In the genomic region with DNA sequence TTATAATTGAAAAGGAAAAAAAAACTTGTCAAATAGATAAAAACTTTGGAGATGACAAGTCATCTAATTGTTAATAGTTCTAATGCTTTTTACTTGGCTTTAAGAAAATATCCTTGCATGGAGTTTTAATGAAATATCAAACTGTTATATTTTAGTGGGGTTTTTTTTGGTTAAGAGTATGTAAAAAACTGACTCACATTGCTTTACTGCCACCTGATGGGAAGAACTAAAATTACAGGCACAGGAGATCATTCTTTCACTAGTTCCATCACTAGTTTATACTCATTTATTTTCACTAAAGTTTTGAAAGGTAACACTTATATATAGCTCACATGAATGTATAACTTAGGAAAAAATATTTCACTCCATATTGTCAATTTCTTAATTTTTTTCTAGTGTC, we compare ENCODE assay signal across 13 cellular contexts.
DNase-seq lines count a peak whose midpoint lies in the region; ATAC-seq and TF ChIP-seq lines count a peak whose summit lies in the region.
"Had no signal": no experiment of that assay in that cellular context is flagged by ENCODE, and none has a peak within 500 bp of the region (broad histone marks: within the 10 kb centered on the region; RNA-seq: fewer than 3 reads in every experiment).

No MANE protein-coding gene starts in this region.

- H3K9me3 ChIP-seq in A673 (ENCODE audit: low read depth, low read length, poor library complexity, severe bottlenecking): no peaks in the 10 kb centered on the region
- H3K9me3 ChIP-seq: MG63, Peyer's patch had no signal

- DNase-seq in A673 (ENCODE audit: low spot score) (peak; percentile 36), GM10266 (ENCODE audit: extremely low spot score) (no peak), NCI-H526 treated with DMSO at 0.1 percent for 48 hours (lab: John Stamatoyannopoulos, UW) (peak; percentile 19), cardiac fibroblast (ENCODE audit: low read depth in 2 of 2) (peak in 1 of 2 donors; percentile 7), DMS79 (lab: John Stamatoyannopoulos, UW) (no peak), globus pallidus (ENCODE audit: low spot score) (no peak), GM19240 (ENCODE audit: insufficient read length, low spot score) (no peak)
- DNase-seq: activated B cell treated with CpG ODN at 0.5 μM for 24 hours; activated T-cell treated with anti-CD3 and anti-CD28 coated beads, Interleukin-2, amount 50 U/mL, for 72 hours; CD8-positive, alpha-beta memory T cell; MG63; Peyer's patch had no signal

- H3K27me3 ChIP-seq in A673 (replicated peaks; ENCODE audit: insufficient read depth, low read depth, low read length, poor library complexity): no peaks in the 10 kb centered on the region
- H3K27me3 ChIP-seq: MG63, Peyer's patch had no signal

- intact Hi-C loops in A673 (cut with micrococcal nuclease; ENCODE audit: unreplicated experiment): loop anchor here (10.0 kb wide), 1 partner anchor 503 kb away; no protein-coding TSS in a partner anchor

- H3K36me3 ChIP-seq in A673 (ENCODE audit: insufficient read depth, low read length, poor library complexity, severe bottlenecking): no peaks in the 10 kb centered on the region
- H3K36me3 ChIP-seq: MG63, Peyer's patch had no signal

- TF ChIP-seq CTCF in A673 (conservative IDR thresholded peaks at IDR 0.05; ENCODE audit: low read depth, low read length): peak; percentile 74
- peak; percentile 19 for TF ChIP-seq CTCF in GM10266 (IDR thresholded peaks at IDR 0.05; ENCODE audit: control insufficient read depth, insufficient read depth, low read depth, missing control alignments)
- peak; percentile 23 for TF ChIP-seq CTCF in cardiac fibroblast (IDR thresholded peaks at IDR 0.05; ENCODE audit: low read depth, low read length)

- no peaks in the 10 kb centered on the region for H3K4me1 ChIP-seq in A673 (ENCODE audit: insufficient read depth, low read length, poor library complexity, severe bottlenecking)
- H3K4me1 ChIP-seq: Peyer's patch had no signal

- no peak for ATAC-seq in GM21390 (IDR thresholded peaks at IDR 0.05; ENCODE audit: unreplicated experiment)
- ATAC-seq: activated T-cell treated with anti-CD3 and anti-CD28 coated beads, Interleukin-2, amount 50 U/mL, for 72 hours had no signal

- H3K27ac ChIP-seq in A673 (ENCODE audit: low read depth, low read length, poor library complexity, severe bottlenecking): no peak overlapping the region
- H3K27ac ChIP-seq: Peyer's patch had no signal

- CTCF ChIA-PET in A673 (lab: Charles Lee): no interaction called here

- no peak overlapping the region for H3K4me3 ChIP-seq in A673 (ENCODE audit: low read depth, low read length, poor library complexity, severe bottlenecking)
- no peak overlapping the region for H3K4me3 ChIP-seq in cardiac fibroblast (replicated peaks in 1 of 2; ENCODE audit: low read depth in 2 of 2, low read length in 2 of 2)
- H3K4me3 ChIP-seq: MG63, Peyer's patch had no signal

- POLR2A ChIA-PET in A673 (lab: Charles Lee; ENCODE audit: low non-redundant PET): no interaction called here

- no TSS peak for BruUV-seq in A673 (replicated peaks; lab: Mats Ljungman, UMichigan)

Comparison
In these comparisons a context has a peak if more than half of its experiments do, and no peak if none do; other contexts are left out.
1. DNase-seq: peak in A673 (single experiment) and NCI-H526 treated with DMSO at 0.1 percent for 48 hours (single experiment); none in GM10266 (single experiment), DMS79 (single experiment), globus pallidus (single experiment) and GM19240 (single experiment).
2. CTCF ChIP-seq: peak in every context shown above with its lines; median percentile 74 in A673; 23 in cardiac fibroblast; 19 in GM10266.